In the genomic region with DNA sequence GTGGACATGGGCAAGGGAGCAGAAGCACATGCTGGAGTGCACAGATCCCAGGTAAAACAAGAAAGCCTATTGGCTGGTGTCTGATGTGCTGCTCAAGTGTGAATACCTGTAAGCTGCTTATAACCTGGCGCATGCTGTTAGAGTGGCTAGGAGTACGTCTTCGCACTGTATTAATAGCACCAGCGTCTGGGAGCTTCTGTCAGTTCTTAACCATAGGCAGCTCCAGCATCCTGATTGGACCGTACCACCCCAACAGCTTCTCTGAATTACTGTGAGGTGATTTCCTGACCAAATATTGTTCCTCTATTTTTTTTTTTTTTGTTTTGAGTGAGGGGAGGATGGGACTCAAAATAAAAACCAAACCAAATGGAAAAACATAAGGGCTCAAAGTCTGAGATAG, we compare ENCODE assay signal across 1 cellular context.
TF ChIP-seq lines count a peak whose summit lies in the region.

No MANE protein-coding gene starts in this region.

TF ChIP-seq in GM12878, 131 proteins besides CTCF, POLR2A, EP300 and RAD21 (continued from another document):
- TF ChIP-seq, protein P1, sequence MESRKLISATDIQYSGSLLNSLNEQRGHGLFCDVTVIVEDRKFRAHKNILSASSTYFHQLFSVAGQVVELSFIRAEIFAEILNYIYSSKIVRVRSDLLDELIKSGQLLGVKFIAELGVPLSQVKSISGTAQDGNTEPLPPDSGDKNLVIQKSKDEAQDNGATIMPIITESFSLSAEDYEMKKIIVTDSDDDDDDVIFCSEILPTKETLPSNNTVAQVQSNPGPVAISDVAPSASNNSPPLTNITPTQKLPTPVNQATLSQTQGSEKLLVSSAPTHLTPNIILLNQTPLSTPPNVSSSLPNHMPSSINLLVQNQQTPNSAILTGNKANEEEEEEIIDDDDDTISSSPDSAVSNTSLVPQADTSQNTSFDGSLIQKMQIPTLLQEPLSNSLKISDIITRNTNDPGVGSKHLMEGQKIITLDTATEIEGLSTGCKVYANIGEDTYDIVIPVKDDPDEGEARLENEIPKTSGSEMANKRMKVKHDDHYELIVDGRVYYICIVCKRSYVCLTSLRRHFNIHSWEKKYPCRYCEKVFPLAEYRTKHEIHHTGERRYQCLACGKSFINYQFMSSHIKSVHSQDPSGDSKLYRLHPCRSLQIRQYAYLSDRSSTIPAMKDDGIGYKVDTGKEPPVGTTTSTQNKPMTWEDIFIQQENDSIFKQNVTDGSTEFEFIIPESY (IDR thresholded peaks at IDR 0.05) = no peak
- TF ChIP-seq, protein P2, sequence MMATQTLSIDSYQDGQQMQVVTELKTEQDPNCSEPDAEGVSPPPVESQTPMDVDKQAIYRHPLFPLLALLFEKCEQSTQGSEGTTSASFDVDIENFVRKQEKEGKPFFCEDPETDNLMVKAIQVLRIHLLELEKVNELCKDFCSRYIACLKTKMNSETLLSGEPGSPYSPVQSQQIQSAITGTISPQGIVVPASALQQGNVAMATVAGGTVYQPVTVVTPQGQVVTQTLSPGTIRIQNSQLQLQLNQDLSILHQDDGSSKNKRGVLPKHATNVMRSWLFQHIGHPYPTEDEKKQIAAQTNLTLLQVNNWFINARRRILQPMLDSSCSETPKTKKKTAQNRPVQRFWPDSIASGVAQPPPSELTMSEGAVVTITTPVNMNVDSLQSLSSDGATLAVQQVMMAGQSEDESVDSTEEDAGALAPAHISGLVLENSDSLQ (IDR thresholded peaks at IDR 0.05) = no peak
- no peak for TF ChIP-seq HDAC2 (IDR thresholded peaks at IDR 0.05)
- no peak for TF ChIP-seq ZNF274 (IDR thresholded peaks at IDR 0.05; ENCODE audit: insufficient read depth, insufficient read length)
- no peak for TF ChIP-seq HCFC1 (IDR thresholded peaks at IDR 0.05; ENCODE audit: low read length)
- no peak for TF ChIP-seq ESRRA (IDR thresholded peaks at IDR 0.05; ENCODE audit: low read length)
- TF ChIP-seq MTA3 (IDR thresholded peaks at IDR 0.05; ENCODE audit: borderline replicate concordance, low read length) = no peak
- no peak for TF ChIP-seq ZNF24 (IDR thresholded peaks at IDR 0.05)
- no peak for TF ChIP-seq ZZZ3 (IDR thresholded peaks at IDR 0.05; ENCODE audit: control insufficient read depth, insufficient read length, low read depth)
- TF ChIP-seq, protein P3, sequence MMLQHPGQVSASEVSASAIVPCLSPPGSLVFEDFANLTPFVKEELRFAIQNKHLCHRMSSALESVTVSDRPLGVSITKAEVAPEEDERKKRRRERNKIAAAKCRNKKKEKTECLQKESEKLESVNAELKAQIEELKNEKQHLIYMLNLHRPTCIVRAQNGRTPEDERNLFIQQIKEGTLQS (IDR thresholded peaks at IDR 0.05; ENCODE audit: borderline replicate concordance, extremely low read depth, low read depth, low read length) = no peak
- no peak for TF ChIP-seq SREBF1 (IDR thresholded peaks at IDR 0.05; ENCODE audit: low read length)
- TF ChIP-seq, protein P4, sequence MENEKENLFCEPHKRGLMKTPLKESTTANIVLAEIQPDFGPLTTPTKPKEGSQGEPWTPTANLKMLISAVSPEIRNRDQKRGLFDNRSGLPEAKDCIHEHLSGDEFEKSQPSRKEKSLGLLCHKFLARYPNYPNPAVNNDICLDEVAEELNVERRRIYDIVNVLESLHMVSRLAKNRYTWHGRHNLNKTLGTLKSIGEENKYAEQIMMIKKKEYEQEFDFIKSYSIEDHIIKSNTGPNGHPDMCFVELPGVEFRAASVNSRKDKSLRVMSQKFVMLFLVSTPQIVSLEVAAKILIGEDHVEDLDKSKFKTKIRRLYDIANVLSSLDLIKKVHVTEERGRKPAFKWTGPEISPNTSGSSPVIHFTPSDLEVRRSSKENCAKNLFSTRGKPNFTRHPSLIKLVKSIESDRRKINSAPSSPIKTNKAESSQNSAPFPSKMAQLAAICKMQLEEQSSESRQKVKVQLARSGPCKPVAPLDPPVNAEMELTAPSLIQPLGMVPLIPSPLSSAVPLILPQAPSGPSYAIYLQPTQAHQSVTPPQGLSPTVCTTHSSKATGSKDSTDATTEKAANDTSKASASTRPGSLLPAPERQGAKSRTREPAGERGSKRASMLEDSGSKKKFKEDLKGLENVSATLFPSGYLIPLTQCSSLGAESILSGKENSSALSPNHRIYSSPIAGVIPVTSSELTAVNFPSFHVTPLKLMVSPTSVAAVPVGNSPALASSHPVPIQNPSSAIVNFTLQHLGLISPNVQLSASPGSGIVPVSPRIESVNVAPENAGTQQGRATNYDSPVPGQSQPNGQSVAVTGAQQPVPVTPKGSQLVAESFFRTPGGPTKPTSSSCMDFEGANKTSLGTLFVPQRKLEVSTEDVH (IDR thresholded peaks at IDR 0.05; ENCODE audit: low read depth, partially characterized antibody) = no peak
- no peak for TF ChIP-seq IKZF2 (IDR thresholded peaks at IDR 0.05)
- TF ChIP-seq MTA2 (IDR thresholded peaks at IDR 0.05; ENCODE audit: low read depth) = no peak
- no peak for TF ChIP-seq BMI1 (IDR thresholded peaks at IDR 0.05; ENCODE audit: borderline replicate concordance)
